In the genomic region with DNA sequence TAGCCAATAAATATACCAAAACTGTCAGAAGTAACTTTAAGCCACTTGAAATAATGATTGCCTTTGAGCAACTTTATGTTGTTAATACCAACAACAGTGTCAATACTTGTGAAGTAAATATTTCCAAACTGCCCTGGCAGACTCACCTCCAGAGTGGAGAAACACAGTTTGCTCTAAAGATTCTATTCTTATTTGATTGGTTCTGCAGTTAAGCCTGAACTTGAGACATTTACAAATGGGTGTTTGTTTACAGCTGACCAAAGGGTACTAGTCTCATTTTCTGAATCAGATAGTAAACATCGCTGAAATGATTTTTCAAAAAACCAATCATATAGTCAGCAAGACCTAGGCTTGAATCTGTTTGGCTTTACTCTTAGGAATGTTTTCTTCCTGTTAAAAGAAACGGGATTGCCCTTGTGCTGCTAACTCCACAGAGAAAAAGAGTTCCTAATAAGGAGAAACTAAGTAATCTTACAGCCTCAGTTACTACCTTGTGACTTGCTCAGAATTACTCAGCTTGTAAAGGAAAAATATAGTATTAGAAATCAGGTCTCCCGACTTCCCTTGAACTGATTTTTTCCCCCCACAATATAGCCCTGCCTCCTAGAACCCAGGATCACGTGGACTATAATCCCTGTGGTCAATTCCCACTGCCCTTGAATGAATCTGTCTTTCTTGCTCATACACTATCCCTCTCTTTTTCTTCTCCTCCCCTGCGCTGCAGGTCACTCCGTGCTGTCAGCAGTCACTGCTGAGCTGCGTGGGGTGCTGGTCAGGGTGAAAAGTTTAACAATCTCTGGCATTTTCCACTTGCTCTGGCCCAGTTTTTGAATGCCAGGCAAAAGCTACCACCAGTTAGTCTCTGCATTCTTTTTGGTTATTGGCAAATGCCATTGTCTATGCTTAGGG, we compare ENCODE assay signal across 12 cellular contexts. TPM values are rescaled to one million over a fixed set of nuclear protein-coding genes. Genes with fewer than 3 reads are reported as not detected.
A peak's percentile ranks its signal among the peaks of the same experiment; 100 is the strongest.
DNase-seq lines count a peak whose midpoint lies in the region; ATAC-seq and TF ChIP-seq lines count a peak whose summit lies in the region.
"Had no signal": no experiment of that assay in that cellular context is flagged by ENCODE, and none has a peak within 500 bp of the region (broad histone marks: within the 10 kb centered on the region; RNA-seq: fewer than 3 reads in every experiment).

No MANE protein-coding gene starts in this region.

- H3K4me3 ChIP-seq in duodenal mucosa (ENCODE audit: low read depth in 1 of 2, low read length in 2 of 2), result no peak overlapping the region
- no peak overlapping the region for H3K4me3 ChIP-seq in liver (ENCODE audit: low read depth in 1 of 3, low read length in 3 of 3)
- H3K4me3 ChIP-seq in spleen, result no peak overlapping the region

- no peak for TF ChIP-seq POLR2A in spleen (IDR thresholded peaks at IDR 0.05)

- no peaks in the 10 kb centered on the region for H3K36me3 Mint-ChIP-seq in HFFc6 (ENCODE audit: low read depth)

- no peaks in the 10 kb centered on the region for H3K9me3 Mint-ChIP-seq in HFFc6

- H3K27ac ChIP-seq in duodenal mucosa (ENCODE audit: low read depth, low read length), result peak overlapping the region; percentile 26
- H3K27ac ChIP-seq in liver (ENCODE audit: low read depth in 1 of 2, low read length in 2 of 2), result peak overlapping the region; percentile 85 to 94
- peak overlapping the region in 5 of 8 donors; percentile 17 to 68 (median 53) for H3K27ac ChIP-seq in spleen
- H3K27ac ChIP-seq: neutrophil had no signal

- no peak for TF ChIP-seq CTCF in HFFc6 (IDR thresholded peaks at IDR 0.05)
- TF ChIP-seq CTCF in liver (IDR thresholded peaks at IDR 0.05; ENCODE audit: low read depth, low read length, missing input control), result no peak
- TF ChIP-seq CTCF in spleen (IDR thresholded peaks at IDR 0.05 in 8 of 11, conservative IDR thresholded peaks at IDR 0.05 in 3 of 11), result no peak

- peak; percentile 11 for DNase-seq in HFFc6
- DNase-seq in spleen, result no peak
- DNase-seq in D341Med (ENCODE audit: low spot score), result no peak
- DNase-seq in germinal center (ENCODE audit: low spot score), result no peak
- DNase-seq in NCI-H2171 treated with DMSO at 0.1 percent for 48 hours (lab: John Stamatoyannopoulos, UW), result no peak
- DNase-seq: DMS53; H7; stimulated activated CD8-positive, alpha-beta memory T cell treated with anti-CD3 and anti-CD28 coated beads, Interleukin-4, amount 100 ng/mL, for 48 hours had no signal

- H3K9me3 ChIP-seq in duodenal mucosa (ENCODE audit: control insufficient read depth in 1 of 2, low read length in 2 of 2) (no peaks in the 10 kb centered on the region), liver (ENCODE audit: control insufficient read depth in 4 of 4, low read length in 3 of 4) (no peaks in the 10 kb centered on the region), spleen (no peaks in the 10 kb centered on the region)
- H3K9me3 ChIP-seq: neutrophil had no signal

- intact Hi-C loops in spleen (cut with DNase I; ENCODE audit: low total_unique reads), result no loop called here

- H3K27me3 Mint-ChIP-seq in HFFc6 (ENCODE audit: insufficient read depth), result peaks cover 6% of the 10 kb centered on the region; the same call in 1 of the 2 replicates

- peak in 1 of 2 donors; percentile 21 for TF ChIP-seq RAD21 in liver (IDR thresholded peaks at IDR 0.05)

- H3K36me3 ChIP-seq in duodenal mucosa (ENCODE audit: control insufficient read depth in 1 of 2, insufficient read depth in 2 of 2, low read length in 2 of 2) (no peaks in the 10 kb centered on the region), liver (ENCODE audit: control insufficient read depth in 4 of 4, insufficient read depth in 3 of 4, low read depth in 1 of 4, low read length in 3 of 4) (no peaks in the 10 kb centered on the region), spleen (no peaks in the 10 kb centered on the region)
- H3K36me3 ChIP-seq: neutrophil had no signal

- no peak overlapping the region for H3K9ac ChIP-seq in duodenal mucosa (ENCODE audit: low read depth in 1 of 2, low read length in 2 of 2)
- peak overlapping the region in 1 of 2 donors; percentile 92 for H3K9ac ChIP-seq in liver (ENCODE audit: low read depth in 1 of 2, low read length in 2 of 2)

- ATAC-seq in HG03469 (IDR thresholded peaks at IDR 0.05; ENCODE audit: unreplicated experiment), result no peak

- peaks cover 23% of the 10 kb centered on the region for H3K4me1 Mint-ChIP-seq in HFFc6 (ENCODE audit: low read depth)

- peak overlapping the region; percentile 21; the same call in 1 of the 2 replicates for H3K27ac Mint-ChIP-seq in HFFc6

- H3K27me3 ChIP-seq in duodenal mucosa (ENCODE audit: control insufficient read depth in 1 of 2, insufficient read depth in 2 of 2, low read length in 2 of 2), result no peaks in the 10 kb centered on the region
- no peaks in the 10 kb centered on the region for H3K27me3 ChIP-seq in liver (ENCODE audit: control insufficient read depth in 4 of 4, insufficient read depth in 4 of 4, low read length in 3 of 4)
- H3K27me3 ChIP-seq in spleen (replicated peaks in 1 of 7), result peaks cover 0 to 29% (median 0%) of the 10 kb centered on the region in 7 donors

- WGBS in liver, result 20% methylated on average over 7 of the region's 7 CpGs
- 65 to 79% (median 78%) methylated on average over 7 of the region's 7 CpGs for WGBS in spleen, 5 donors

- H3K4me1 ChIP-seq in duodenal mucosa (ENCODE audit: control insufficient read depth in 1 of 2, insufficient read depth in 2 of 2, low read length in 2 of 2), result peaks cover 5% of the 10 kb centered on the region in 2 donors
- H3K4me1 ChIP-seq in liver (ENCODE audit: control insufficient read depth in 4 of 4, insufficient read depth in 4 of 4, low read length in 3 of 4), result peaks cover 4 to 19% (median 15%) of the 10 kb centered on the region in 4 donors
- H3K4me1 ChIP-seq in spleen, result peaks cover 0 to 18% (median 9%) of the 10 kb centered on the region in 6 donors

- H3K4me3 Mint-ChIP-seq in HFFc6, result peak overlapping the region; percentile 24

TF ChIP-seq in liver, 16 proteins besides CTCF, POLR2A, EP300 and RAD21 (continues in another document):
- peak; percentile 85 for TF ChIP-seq FOXA2 (IDR thresholded peaks at IDR 0.05)
- TF ChIP-seq TAF1 (conservative IDR thresholded peaks at IDR 0.05), result no peak
- peak; percentile 22 for TF ChIP-seq ATF3 (IDR thresholded peaks at IDR 0.05)
- no peak for TF ChIP-seq ZBTB33 (IDR thresholded peaks at IDR 0.05)
- no peak for TF ChIP-seq GABPA (IDR thresholded peaks at IDR 0.05 in 1 of 2, conservative IDR thresholded peaks at IDR 0.05 in 1 of 2)
- TF ChIP-seq NR2F2 (IDR thresholded peaks at IDR 0.05), result no peak
- peak; percentile 58 to 72 for TF ChIP-seq HNF4A (conservative IDR thresholded peaks at IDR 0.05)
- no peak for TF ChIP-seq EGR1 (IDR thresholded peaks at IDR 0.05; ENCODE audit: low read depth in 2 of 2)
- TF ChIP-seq REST (IDR thresholded peaks at IDR 0.05), result peak; percentile 50
- no peak for TF ChIP-seq HNF4G (IDR thresholded peaks at IDR 0.05)

RNA-seq across cellular contexts. Expression of gene MYOC, which starts 1.6 kb away (rescaled TPM):
- under 1 TPM in 1 of 6 experiments, not detected in 5; 0.10 TPM for total RNA-seq in HFFc6 (2021; fragmentation: NEBNext Ultra II Directional; extraction: Animal tissue kit (Norgen Biotek cat#: 25700))
- total RNA-seq in liver, result under 1 TPM in 1 of 2 donors, not detected in 1; 0.17 TPM
- under 1 TPM in 1 of 2 donors, not detected in 1; 0.18 TPM for polyA plus RNA-seq in liver
- total RNA-seq in spleen, result not detected
- polyA plus RNA-seq in spleen, result under 1 TPM in 1 of 3 donors, not detected in 2; 0.10 TPM
- total RNA-seq: H7 had no signal

RNA-seq across cellular contexts. Expression of gene MYOCOS, which starts 32.0 kb away (rescaled TPM):
- total RNA-seq in HFFc6 (2021; fragmentation: NEBNext Ultra II Directional; extraction: Animal tissue kit (Norgen Biotek cat#: 25700)), result not detected
- total RNA-seq in liver (under 1 TPM in 1 of 2 donors, not detected in 1; 0.08 TPM), spleen (not detected)
- polyA plus RNA-seq in liver (not detected), spleen (not detected)
- total RNA-seq: H7 had no signal

Comparison
In these comparisons a context has a peak if more than half of its experiments do, and no peak if none do; other contexts are left out.
1. H3K27ac ChIP-seq: peak in every context shown above with its lines; median percentile 90 in liver; 53 in spleen; 26 in duodenal mucosa.